9 cellular contexts compared by ENCODE assay signal in genomic region chr16:88772871-88773811, GRCh38. TPM values are rescaled to one million over a fixed set of nuclear protein-coding genes. Genes with fewer than 3 reads are reported as not detected.
A peak's percentile ranks its signal among the peaks of the same experiment; 100 is the strongest.
DNase-seq lines count a peak whose midpoint lies in the region; ATAC-seq and TF ChIP-seq lines count a peak whose summit lies in the region.
"Had no signal": no experiment of that assay in that cellular context is flagged by ENCODE, and none has a peak within 500 bp of the region (broad histone marks: within the 10 kb centered on the region; RNA-seq: fewer than 3 reads in every experiment).

No MANE protein-coding gene starts in this region.

- TF ChIP-seq CTCF in HCT116 (IDR thresholded peaks at IDR 0.05 in 2 of 3, conservative IDR thresholded peaks at IDR 0.05 in 1 of 3; ENCODE audit: borderline replicate concordance in 1 of 3, insufficient read depth in 1 of 3, low read depth in 2 of 3, low read length in 2 of 3): no peak
- no peak for TF ChIP-seq CTCF in stomach (IDR thresholded peaks at IDR 0.05)

- no peak overlapping the region for H3K27ac Mint-ChIP-seq in activated CD4-positive, alpha-beta memory T cell treated with anti-CD3 and anti-CD28 coated beads, Interleukin-2, amount 10 ng/mL, durations not matched to agents 7 days and 5 days

- 43 to 66% (median 53%) methylated on average over 20 to 29 of the region's 29 CpGs for WGBS in stomach, 5 donors

- RAD21 ChIA-PET in HCT116 (lab: Charles Lee; ENCODE audit: low non-redundant PET in 1 of 2, low total read pairs in 2 of 2, uncharacterized antibody in 2 of 2, unreplicated experiment in 2 of 2): no interaction called here

- ATAC-seq in HCT116: no peak

- H3K27me3 Mint-ChIP-seq in activated CD4-positive, alpha-beta memory T cell treated with anti-CD3 and anti-CD28 coated beads, Interleukin-2, amount 10 ng/mL, durations not matched to agents 7 days and 5 days: no peaks in the 10 kb centered on the region

- H3K4me3 ChIP-seq in HCT116 (replicated peaks in 1 of 2; ENCODE audit: low read depth in 1 of 2, low read length in 2 of 2): no peak overlapping the region
- peak overlapping the region; percentile 69 for H3K4me3 ChIP-seq in adipocyte (ENCODE audit: low read length)
- H3K4me3 ChIP-seq in stomach: no peak overlapping the region

- H3K4me2 ChIP-seq in HCT116 (ENCODE audit: low read length): peak overlapping the region; percentile 34

- DNase-seq in HCT116 (ENCODE audit: low read depth, low spot score) (no peak), adipocyte (ENCODE audit: low read depth) (peak; percentile 93), hepatic stellate cell (ENCODE audit: low spot score) (peak; percentile 96), stomach (no peak), NCI-H1930 (lab: John Stamatoyannopoulos, UW) (no peak), COLO829 (ENCODE audit: low spot score) (no peak), pons (ENCODE audit: low spot score) (no peak)
- no peak for DNase-seq in activated CD4-positive, alpha-beta memory T cell treated with anti-CD3 and anti-CD28 coated beads, Interleukin-2, amount 10 ng/mL, durations not matched to agents 7 days and 5 days
- DNase-seq: RPMI8226 had no signal

- peaks cover 24% of the 10 kb centered on the region; the same call in 1 of the 2 replicates for H4K20me1 ChIP-seq in HCT116 (ENCODE audit: insufficient read depth)

- no peaks in the 10 kb centered on the region for H3K27me3 ChIP-seq in HCT116 (ENCODE audit: insufficient read depth, low read length)
- no peaks in the 10 kb centered on the region for H3K27me3 ChIP-seq in adipocyte (replicated peaks; ENCODE audit: control insufficient read depth, insufficient read depth, low read length)
- no peaks in the 10 kb centered on the region for H3K27me3 ChIP-seq in stomach

- no peak for TF ChIP-seq EP300 in stomach (IDR thresholded peaks at IDR 0.05)

- intact Hi-C loops in HCT116 (cut with micrococcal nuclease): no loop called here
- intact Hi-C loops in stomach (cut with DNase I; ENCODE audit: low total_unique reads): no loop called here

- no peak for TF ChIP-seq RAD21 in HCT116 (IDR thresholded peaks at IDR 0.05; ENCODE audit: low read depth)

- peaks cover 0 to 14% of the 10 kb centered on the region in 2 experiments; a peak in 1 of 4 replicates for H3K36me3 ChIP-seq in HCT116 (ENCODE audit: control insufficient read depth in 1 of 2, insufficient read depth in 2 of 2, low read length in 2 of 2)
- H3K36me3 ChIP-seq in adipocyte (ENCODE audit: control insufficient read depth, insufficient read depth, low read length, severe bottlenecking): no peaks in the 10 kb centered on the region
- H3K36me3 ChIP-seq in stomach: peaks cover 0 to 7% (median 2%) of the 10 kb centered on the region in 4 donors

- TF ChIP-seq POLR2A in HCT116 (IDR thresholded peaks at IDR 0.05; ENCODE audit: borderline replicate concordance, extremely low read depth, insufficient read depth, insufficient read length) (no peak), stomach (IDR thresholded peaks at IDR 0.05) (no peak)

- peaks cover 41% of the 10 kb centered on the region for H3K4me1 Mint-ChIP-seq in activated CD4-positive, alpha-beta memory T cell treated with anti-CD3 and anti-CD28 coated beads, Interleukin-2, amount 10 ng/mL, durations not matched to agents 7 days and 5 days

- peaks cover 99% of the 10 kb centered on the region for H3K79me2 ChIP-seq in HCT116 (ENCODE audit: insufficient read depth, low read length)

- POLR2A ChIA-PET in HCT116 (lab: Charles Lee): interaction anchor here (0.7 to 3.2 kb wide), 6 partner anchors 7 to 420 kb away, joined by 3 to 18 read pairs (median 4); partner anchors contain the start of genes MVD and PIEZO1
- POLR2A ChIA-PET in activated CD4-positive, alpha-beta memory T cell treated with anti-CD3 and anti-CD28 coated beads, Interleukin-2, amount 10 ng/mL, durations not matched to agents 7 days and 5 days (lab: Charles Lee): interaction anchor here (0.6 to 2.6 kb wide), 5 partner anchors 7 to 123 kb away, joined by 3 to 8 read pairs (median 4); partner anchors contain the start of genes CDT1 and CYBA

- H3K9me3 Mint-ChIP-seq in activated CD4-positive, alpha-beta memory T cell treated with anti-CD3 and anti-CD28 coated beads, Interleukin-2, amount 10 ng/mL, durations not matched to agents 7 days and 5 days: no peaks in the 10 kb centered on the region

- H3K27ac ChIP-seq in HCT116 (ENCODE audit: low read depth, low read length) (peak overlapping the region; percentile 12; the same call in 1 of the 2 replicates), stomach (peak overlapping the region in 4 of 5 donors; percentile 61 to 96 (median 74))

- H2AFZ ChIP-seq in HCT116 (ENCODE audit: low read depth, low read length, poor library complexity, severe bottlenecking): no peak overlapping the region

- H3K9me3 ChIP-seq in HCT116 (ENCODE audit: control insufficient read depth in 1 of 2, insufficient read depth in 1 of 2, low read depth in 1 of 2, low read length in 2 of 2) (no peaks in the 10 kb centered on the region), adipocyte (ENCODE audit: control insufficient read depth, low read length) (no peaks in the 10 kb centered on the region), stomach (no peaks in the 10 kb centered on the region)

- BruUV-seq in HCT116 (replicated peaks; lab: Mats Ljungman, UMichigan): no TSS peak

- peaks cover 63 to 77% of the 10 kb centered on the region in 2 experiments for H3K4me1 ChIP-seq in HCT116 (ENCODE audit: control insufficient read depth in 1 of 2, insufficient read depth in 2 of 2, low read length in 2 of 2)
- H3K4me1 ChIP-seq in adipocyte (ENCODE audit: control insufficient read depth, insufficient read depth, low read length): peaks cover 84% of the 10 kb centered on the region
- H3K4me1 ChIP-seq in stomach: peaks cover 60 to 98% (median 80%) of the 10 kb centered on the region in 4 donors

- H3K36me3 Mint-ChIP-seq in activated CD4-positive, alpha-beta memory T cell treated with anti-CD3 and anti-CD28 coated beads, Interleukin-2, amount 10 ng/mL, durations not matched to agents 7 days and 5 days (ENCODE audit: low read depth): peaks cover 15% of the 10 kb centered on the region

- H3K4me3 Mint-ChIP-seq in activated CD4-positive, alpha-beta memory T cell treated with anti-CD3 and anti-CD28 coated beads, Interleukin-2, amount 10 ng/mL, durations not matched to agents 7 days and 5 days: no peak overlapping the region

- CTCF ChIA-PET in HCT116 (lab: Charles Lee): interaction anchor here (1.1 to 2.0 kb wide), 3 partner anchors 12 to 36 kb away, joined by 6 to 9 read pairs (median 8); partner anchors contain the start of gene PIEZO1
- CTCF ChIA-PET in activated CD4-positive, alpha-beta memory T cell treated with anti-CD3 and anti-CD28 coated beads, Interleukin-2, amount 10 ng/mL, durations not matched to agents 7 days and 5 days (lab: Charles Lee): interaction anchor here (1.2 to 1.6 kb wide), 2 partner anchors 26 to 36 kb away, joined by 4 read pairs; no protein-coding TSS in a partner anchor

- H3K9ac ChIP-seq in HCT116 (ENCODE audit: low read length): peak overlapping the region; percentile 26; the same call in 1 of the 2 replicates
- peak overlapping the region; percentile 83 for H3K9ac ChIP-seq in adipocyte (ENCODE audit: low read length)

- no peaks in the 10 kb centered on the region for H3K9me2 ChIP-seq in HCT116 (ENCODE audit: insufficient read depth)

TF ChIP-seq in HCT116, 20 proteins besides CTCF, POLR2A, EP300 and RAD21 (continues in another document):
- TF ChIP-seq FOSL1 (IDR thresholded peaks at IDR 0.05; ENCODE audit: low read depth) (no peak), ZNF274 (IDR thresholded peaks at IDR 0.05; ENCODE audit: low read depth, low read length) (no peak), REST (IDR thresholded peaks at IDR 0.05; ENCODE audit: low read depth) (no peak)

RNA-seq across cellular contexts. Expression of gene PIEZO1, which starts 11.9 kb away (rescaled TPM):
- total RNA-seq in HCT116 (2021; ENCODE audit: unreplicated experiment) (224 TPM), stomach (100 to 1,000 TPM in 4 of 5 donors, 10 to 100 TPM in 1; 81.7 to 171 (median 128) TPM)
- polyA plus RNA-seq in HCT116 (2012): 198 and 280 TPM in 2 replicates
- 100 to 1,000 TPM in 1 of 3 donors, 10 to 100 TPM in 2; 43.7 to 153 (median 49.1) TPM for polyA plus RNA-seq in stomach
- total RNA-seq in activated CD4-positive, alpha-beta memory T cell treated with anti-CD3 and anti-CD28 coated beads, Interleukin-2, amount 10 ng/mL, durations not matched to agents 7 days and 5 days: 100 to 1,000 TPM; 308 to 323 TPM

RNA-seq across cellular contexts. Expression of gene CDT1, which starts 30.4 kb away (rescaled TPM):
- 160 TPM for total RNA-seq in HCT116 (2021; ENCODE audit: unreplicated experiment)
- polyA plus RNA-seq in HCT116 (2012): 123 and 132 TPM in 2 replicates
- total RNA-seq in stomach: 100 to 1,000 TPM in 1 of 5 donors, 10 to 100 TPM in 1, 1 to 10 TPM in 3; 1.5 to 147 (median 8.7) TPM
- polyA plus RNA-seq in stomach: 1 to 10 TPM; 3.2 to 5.2 (median 4.1) TPM
- total RNA-seq in activated CD4-positive, alpha-beta memory T cell treated with anti-CD3 and anti-CD28 coated beads, Interleukin-2, amount 10 ng/mL, durations not matched to agents 7 days and 5 days: 100 to 1,000 TPM; 133 to 137 TPM

RNA-seq across cellular contexts. Expression of gene APRT, which starts 38.6 kb away (rescaled TPM):
- total RNA-seq in HCT116 (2021; ENCODE audit: unreplicated experiment): 311 TPM
- polyA plus RNA-seq in HCT116 (2012): 329 and 349 TPM in 2 replicates
- total RNA-seq in stomach: 100 to 1,000 TPM in 2 of 5 donors, 10 to 100 TPM in 3; 18.1 to 340 (median 85.3) TPM
- polyA plus RNA-seq in stomach: 100 to 1,000 TPM; 224 to 250 (median 241) TPM
- total RNA-seq in activated CD4-positive, alpha-beta memory T cell treated with anti-CD3 and anti-CD28 coated beads, Interleukin-2, amount 10 ng/mL, durations not matched to agents 7 days and 5 days: 100 to 1,000 TPM; 129 to 136 TPM

Comparison
In these comparisons a context has a peak if more than half of its experiments do, and no peak if none do; other contexts are left out.
1. DNase-seq: peak in adipocyte (single experiment) and hepatic stellate cell (single experiment); none in HCT116 (single experiment), stomach (single experiment), NCI-H1930 (0 of 2), activated CD4-positive, alpha-beta memory T cell treated with anti-CD3 and anti-CD28 coated beads, Interleukin-2, amount 10 ng/mL, durations not matched to agents 7 days and 5 days (single experiment), COLO829 (single experiment) and pons (single experiment).